13 cellular contexts compared by ENCODE assay signal in genomic region chr19:49660338-49660961, GRCh38.
"Had no signal": no experiment of that assay in that cellular context is flagged by ENCODE, and none has a peak within 500 bp of the region (broad histone marks: within the 10 kb centered on the region; RNA-seq: fewer than 3 reads in every experiment).

No MANE protein-coding gene starts in this region.

- DNase-seq: activated B cell treated with CpG ODN at 0.5 μM for 24 hours; activated CD4-positive, alpha-beta T cell treated with anti-CD3 and anti-CD28 coated beads for 4 hours; activated naive CD4-positive, alpha-beta T cell treated with anti-CD3 and anti-CD28 coated beads, Interleukin-2, amount 50 U/mL, for 16 hours; activated T-cell treated with anti-CD3 and anti-CD28 coated beads, Interleukin-2, amount 50 U/mL, for 4 hours; islet precursor cell; psoas muscle had no signal

- H3K9me3 ChIP-seq: ascending aorta, psoas muscle, tibial nerve, vagina had no signal

- H3K27me3 Mint-ChIP-seq: activated B cell treated with CpG ODN at 0.5 μM for 24 hours; activated CD8-positive, alpha-beta T cell treated with anti-CD3 and anti-CD28 coated beads for 36 hours; stimulated activated naive CD8-positive, alpha-beta T cell treated with anti-CD3 and anti-CD28 coated beads, Interleukin-15, Interleukin-2, amounts not matched to agents 100 ng/mL and 50 ng/mL, for 24 hours had no signal

- H3K9me3 Mint-ChIP-seq: activated B cell treated with CpG ODN at 0.5 μM for 24 hours; activated CD8-positive, alpha-beta T cell treated with anti-CD3 and anti-CD28 coated beads for 36 hours; activated T-cell treated with anti-CD3 and anti-CD28 coated beads, Interleukin-2, amount 50 U/mL, for 4 hours; mesothelial cell of epicardium; neural progenitor cell; stimulated activated naive CD8-positive, alpha-beta T cell treated with anti-CD3 and anti-CD28 coated beads, Interleukin-15, Interleukin-2, amounts not matched to agents 100 ng/mL and 50 ng/mL, for 24 hours had no signal

- H3K27ac Mint-ChIP-seq: activated B cell treated with CpG ODN at 0.5 μM for 24 hours; activated CD8-positive, alpha-beta T cell treated with anti-CD3 and anti-CD28 coated beads for 36 hours; neural progenitor cell; stimulated activated naive CD8-positive, alpha-beta T cell treated with anti-CD3 and anti-CD28 coated beads, Interleukin-15, Interleukin-2, amounts not matched to agents 100 ng/mL and 50 ng/mL, for 24 hours had no signal

- H3K4me3 Mint-ChIP-seq: activated B cell treated with CpG ODN at 0.5 μM for 24 hours; activated CD8-positive, alpha-beta T cell treated with anti-CD3 and anti-CD28 coated beads for 36 hours; activated T-cell treated with anti-CD3 and anti-CD28 coated beads, Interleukin-2, amount 50 U/mL, for 4 hours; mesothelial cell of epicardium; neural progenitor cell; stimulated activated naive CD8-positive, alpha-beta T cell treated with anti-CD3 and anti-CD28 coated beads, Interleukin-15, Interleukin-2, amounts not matched to agents 100 ng/mL and 50 ng/mL, for 24 hours had no signal
